ENCODE assay signal across 26 cellular contexts in genomic region chr10:102200751-102201640, GRCh38. TPM values are rescaled to one million over a fixed set of nuclear protein-coding genes. Genes with fewer than 3 reads are reported as not detected.
"Had no signal": no experiment of that assay in that cellular context is flagged by ENCODE, and none has a peak within 500 bp of the region (broad histone marks: within the 10 kb centered on the region; RNA-seq: fewer than 3 reads in every experiment).

No MANE protein-coding gene starts in this region.

- H3K4me3 Mint-ChIP-seq: activated CD4-positive, alpha-beta memory T cell treated with anti-CD3 and anti-CD28 coated beads for 36 hours; activated naive CD4-positive, alpha-beta T cell treated with anti-CD3 and anti-CD28 coated beads for 36 hours; activated naive CD8-positive, alpha-beta T cell treated with anti-CD3 and anti-CD28 coated beads, Interleukin-2, amount 10 ng/mL, durations not matched to agents 7 days and 5 days; activated T-cell treated with anti-CD3 and anti-CD28 coated beads, Interleukin-2, amount 50 U/mL, for 72 hours; dendritic cell treated with granulocyte-macrophage colony-stimulating factor and Interleukin-4, amounts not matched to agents 40 ng/mL and 50 ng/mL, for 4 days; naive thymus-derived CD8-positive, alpha-beta T cell; neural progenitor cell had no signal

- H3K27ac Mint-ChIP-seq: activated CD4-positive, alpha-beta memory T cell treated with anti-CD3 and anti-CD28 coated beads for 36 hours; activated naive CD4-positive, alpha-beta T cell treated with anti-CD3 and anti-CD28 coated beads for 36 hours; activated naive CD8-positive, alpha-beta T cell treated with anti-CD3 and anti-CD28 coated beads, Interleukin-2, amount 10 ng/mL, durations not matched to agents 7 days and 5 days; activated T-cell treated with anti-CD3 and anti-CD28 coated beads, Interleukin-2, amount 50 U/mL, for 72 hours; dendritic cell treated with granulocyte-macrophage colony-stimulating factor and Interleukin-4, amounts not matched to agents 40 ng/mL and 50 ng/mL, for 4 days; naive thymus-derived CD8-positive, alpha-beta T cell; neural progenitor cell had no signal

- H2AFZ ChIP-seq: neural progenitor cell had no signal

- H3K36me3 Mint-ChIP-seq: neural progenitor cell had no signal

- H3K4me1 Mint-ChIP-seq: neural progenitor cell had no signal

- H3K36me3 ChIP-seq: heart right ventricle, lower lobe of right lung, neural progenitor cell, upper lobe of left lung had no signal

- H3K4me2 ChIP-seq: neural progenitor cell had no signal

- H3K27me3 Mint-ChIP-seq: activated CD4-positive, alpha-beta memory T cell treated with anti-CD3 and anti-CD28 coated beads for 36 hours; activated naive CD8-positive, alpha-beta T cell treated with anti-CD3 and anti-CD28 coated beads, Interleukin-2, amount 10 ng/mL, durations not matched to agents 7 days and 5 days; dendritic cell treated with granulocyte-macrophage colony-stimulating factor and Interleukin-4, amounts not matched to agents 40 ng/mL and 50 ng/mL, for 4 days had no signal

- H3K9ac ChIP-seq: neural progenitor cell had no signal

- H3K4me3 ChIP-seq: heart right ventricle, lower lobe of right lung, neural progenitor cell, testis, upper lobe of left lung had no signal

- H3K9me3 ChIP-seq: testis had no signal

- H3K4me1 ChIP-seq: heart right ventricle, lower lobe of right lung, neural progenitor cell, upper lobe of left lung had no signal

- H3K27ac ChIP-seq: heart right ventricle, lower lobe of right lung, neural progenitor cell, upper lobe of left lung had no signal

- H3K27me3 ChIP-seq: heart right ventricle, neural progenitor cell, testis, upper lobe of left lung had no signal

- DNase-seq: activated CD4-positive, alpha-beta memory T cell treated with anti-CD3 and anti-CD28 coated beads for 36 hours; activated CD4-positive, alpha-beta T cell treated with anti-CD3 and anti-CD28 coated beads for 48 hours; activated effector memory CD4-positive, alpha-beta T cell treated with Interleukin-2 at 50 U/mL for 16 hours; activated naive CD4-positive, alpha-beta T cell treated with anti-CD3 and anti-CD28 coated beads for 36 hours; activated naive CD8-positive, alpha-beta T cell treated with anti-CD3 and anti-CD28 coated beads, Interleukin-2, amount 10 ng/mL, durations not matched to agents 7 days and 5 days; activated T-cell treated with anti-CD3 and anti-CD28 coated beads, Interleukin-2, amount 50 U/mL, for 72 hours; amygdala; effector CD4-positive, alpha-beta T cell; heart right ventricle; lower lobe of right lung; naive thymus-derived CD8-positive, alpha-beta T cell; posterior cingulate gyrus; small intestine; stimulated activated CD4-positive, alpha-beta T cell treated with anti-CD3 and anti-CD28 coated beads, Interleukin-15, amount 100 ng/mL, for 24 hours; stimulated activated naive CD4-positive, alpha-beta T cell; T-helper 9 cell; testis had no signal

- ATAC-seq: activated T-cell treated with anti-CD3 and anti-CD28 coated beads, Interleukin-2, amount 50 U/mL, for 72 hours; heart right ventricle; left lobe of liver; lower lobe of right lung; naive thymus-derived CD8-positive, alpha-beta T cell; sciatic nerve had no signal

RNA-seq across cellular contexts. Expression of gene ELOVL3, which starts 25.1 kb away (rescaled TPM):
- total RNA-seq: activated naive CD4-positive, alpha-beta T cell treated with anti-CD3 and anti-CD28 coated beads for 36 hours; left lobe of liver; naive thymus-derived CD8-positive, alpha-beta T cell; sciatic nerve; T-helper 1 cell treated with Interleukin-12 subunit alpha and Interleukin-12 subunit beta and Interleukin-4 antibody, amounts not matched to agents 30 ng/mL and 1 ng/mL, for 36 hours had no signal
- polyA plus RNA-seq: naive thymus-derived CD8-positive, alpha-beta T cell had no signal

RNA-seq across cellular contexts. Expression of gene PITX3, which starts 40.3 kb away (rescaled TPM):
- total RNA-seq: activated naive CD8-positive, alpha-beta T cell treated with anti-CD3 and anti-CD28 coated beads, Interleukin-2, amount 10 ng/mL, durations not matched to agents 7 days and 5 days; cerebellum; fibroblast of villous mesenchyme; left lobe of liver; lower lobe of right lung; mesenteric fat pad; naive thymus-derived CD8-positive, alpha-beta T cell; sciatic nerve; T-helper 1 cell treated with Interleukin-12 subunit alpha and Interleukin-12 subunit beta and Interleukin-4 antibody, amounts not matched to agents 30 ng/mL and 1 ng/mL, for 36 hours had no signal
- polyA plus RNA-seq: naive thymus-derived CD8-positive, alpha-beta T cell; small intestine had no signal
